In genomic region chr2:3633982-3634630, GRCh38 we compare ENCODE assay signal across 37 cellular contexts. TPM values are rescaled to one million over a fixed set of nuclear protein-coding genes. Genes with fewer than 3 reads are reported as not detected.
DNase-seq lines count a peak whose midpoint lies in the region; ATAC-seq and TF ChIP-seq lines count a peak whose summit lies in the region.
"Had no signal": no experiment of that assay in that cellular context is flagged by ENCODE, and none has a peak within 500 bp of the region (broad histone marks: within the 10 kb centered on the region; RNA-seq: fewer than 3 reads in every experiment).

No MANE protein-coding gene starts in this region.

- H3K27ac ChIP-seq in sigmoid colon, result peak overlapping the region in 1 of 4 donors; percentile 40
- H3K27ac ChIP-seq: C4-2B, cardiac muscle cell, suprapubic skin, uterus had no signal

- peaks cover 25% of the 10 kb centered on the region for H3K27me3 Mint-ChIP-seq in stimulated activated naive CD8-positive, alpha-beta T cell treated with anti-CD3 and anti-CD28 coated beads, Interleukin-15, amount 100 ng/mL, for 72 hours
- H3K27me3 Mint-ChIP-seq in glutamatergic neuron (ENCODE audit: unreplicated experiment), result peaks cover 11% of the 10 kb centered on the region
- H3K27me3 Mint-ChIP-seq: activated naive CD8-positive, alpha-beta T cell treated with anti-CD3 and anti-CD28 coated beads, Interleukin-2, amount 50 U/mL, for 24 hours had no signal

- intact Hi-C loops in sigmoid colon (cut with DNase I), result no loop called here

- no peaks in the 10 kb centered on the region for H3K9me3 Mint-ChIP-seq in stimulated activated naive CD8-positive, alpha-beta T cell treated with anti-CD3 and anti-CD28 coated beads, Interleukin-15, amount 100 ng/mL, for 72 hours
- H3K9me3 Mint-ChIP-seq in glutamatergic neuron (ENCODE audit: unreplicated experiment), result no peaks in the 10 kb centered on the region
- H3K9me3 Mint-ChIP-seq: activated naive CD8-positive, alpha-beta T cell treated with anti-CD3 and anti-CD28 coated beads, Interleukin-2, amount 50 U/mL, for 24 hours; activated T-cell treated with anti-CD3 and anti-CD28 coated beads, Interleukin-2, amount 50 U/mL, for 24 hours; effector memory CD8-positive, alpha-beta T cell; mesothelial cell of epicardium; T-helper 1 cell treated with Interleukin-12 subunit alpha and Interleukin-12 subunit beta and Interleukin-4 antibody, amounts not matched to agents 30 μg/mL and 1 μg/mL, for 36 hours had no signal

- no peak for TF ChIP-seq POLR2A in sigmoid colon (IDR thresholded peaks at IDR 0.05)

- no peaks in the 10 kb centered on the region for H3K27me3 ChIP-seq in sigmoid colon
- H3K27me3 ChIP-seq: cardiac muscle cell, uterus had no signal

- H3K4me3 ChIP-seq in sigmoid colon, result no peak overlapping the region
- H3K4me3 ChIP-seq: cardiac muscle cell, K562, suprapubic skin, uterus had no signal

- peak; percentile 6 for DNase-seq in activated CD4-positive, CD25-positive, alpha-beta regulatory T cell treated with anti-CD3 and anti-CD28 coated beads, Interleukin-2, amount 50 U/mL, for 72 hours
- DNase-seq in NCI-H1694 treated with DMSO at 0.1 percent for 48 hours (lab: John Stamatoyannopoulos, UW) (peak; percentile 57), left lobe of liver (ENCODE audit: low spot score) (peak; percentile 31), sigmoid colon (peak; percentile 13), glutamatergic neuron (no peak), NCI-H187 treated with DMSO at 0.1 percent for 48 hours (lab: John Stamatoyannopoulos, UW) (no peak)
- no peak for DNase-seq in stimulated activated naive CD8-positive, alpha-beta T cell treated with anti-CD3 and anti-CD28 coated beads, Interleukin-15, amount 100 ng/mL, for 72 hours
- DNase-seq: activated CD4-positive, alpha-beta T cell treated with anti-CD3 and anti-CD28 coated beads for 1 hour; activated CD8-positive, alpha-beta T cell treated with anti-CD3 and anti-CD28 coated beads, Interleukin-2, amount 10 ng/mL, durations not matched to agents 7 days and 5 days; activated naive CD8-positive, alpha-beta T cell treated with anti-CD3 and anti-CD28 coated beads, Interleukin-2, amount 50 U/mL, for 24 hours; activated T-cell treated with anti-CD3 and anti-CD28 coated beads, Interleukin-2, amount 50 U/mL, for 24 hours; cortex of kidney; effector memory CD8-positive, alpha-beta T cell; erythroblast; GOT3; naive B cell; NCI-H1048; NCI-H1930; NCI-H510A treated with DMSO at 0.1 percent for 48 hours; nucleus accumbens; OCI-M1; small intestine; stimulated activated naive CD4-positive, alpha-beta T cell had no signal

- H3K36me3 ChIP-seq in sigmoid colon, result no peaks in the 10 kb centered on the region
- H3K36me3 ChIP-seq: cardiac muscle cell, suprapubic skin, uterus had no signal

- WGBS in sigmoid colon, 2 donors, result 86 to 89% methylated on average over 11 of the region's 11 CpGs

- no peak for TF ChIP-seq EP300 in sigmoid colon (IDR thresholded peaks at IDR 0.05)

- peaks cover 0 to 42% (median 3%) of the 10 kb centered on the region in 4 donors for H3K4me1 ChIP-seq in sigmoid colon
- H3K4me1 ChIP-seq: Caco-2, uterus had no signal

- H3K36me3 Mint-ChIP-seq in glutamatergic neuron (ENCODE audit: unreplicated experiment), result no peaks in the 10 kb centered on the region
- H3K36me3 Mint-ChIP-seq: mesothelial cell of epicardium, naive B cell had no signal

- H3K27ac Mint-ChIP-seq in stimulated activated naive CD8-positive, alpha-beta T cell treated with anti-CD3 and anti-CD28 coated beads, Interleukin-15, amount 100 ng/mL, for 72 hours, result no peak overlapping the region
- no peak overlapping the region for H3K27ac Mint-ChIP-seq in glutamatergic neuron (ENCODE audit: unreplicated experiment)
- H3K27ac Mint-ChIP-seq: activated CD8-positive, alpha-beta T cell treated with anti-CD3 and anti-CD28 coated beads, Interleukin-2, amount 10 ng/mL, durations not matched to agents 7 days and 5 days; activated naive CD8-positive, alpha-beta T cell treated with anti-CD3 and anti-CD28 coated beads, Interleukin-2, amount 50 U/mL, for 24 hours; activated T-cell treated with anti-CD3 and anti-CD28 coated beads, Interleukin-2, amount 50 U/mL, for 24 hours; mesothelial cell of epicardium; naive B cell; T-helper 1 cell treated with Interleukin-12 subunit alpha and Interleukin-12 subunit beta and Interleukin-4 antibody, amounts not matched to agents 30 μg/mL and 1 μg/mL, for 36 hours had no signal

- H3K4me1 Mint-ChIP-seq in stimulated activated naive CD8-positive, alpha-beta T cell treated with anti-CD3 and anti-CD28 coated beads, Interleukin-15, amount 100 ng/mL, for 72 hours, result peaks cover 9% of the 10 kb centered on the region
- H3K4me1 Mint-ChIP-seq in glutamatergic neuron (ENCODE audit: low read depth, unreplicated experiment), result no peaks in the 10 kb centered on the region

- no peak for ATAC-seq in activated CD4-positive, CD25-positive, alpha-beta regulatory T cell treated with anti-CD3 and anti-CD28 coated beads, Interleukin-2, amount 50 U/mL, for 24 hours
- ATAC-seq in left lobe of liver, result no peak
- no peak for ATAC-seq in stimulated activated naive CD8-positive, alpha-beta T cell treated with anti-CD3 and anti-CD28 coated beads, Interleukin-15, amount 100 ng/mL, for 72 hours
- ATAC-seq: activated CD8-positive, alpha-beta T cell treated with anti-CD3 and anti-CD28 coated beads, Interleukin-2, amount 10 ng/mL, durations not matched to agents 7 days and 5 days; activated naive CD8-positive, alpha-beta T cell treated with anti-CD3 and anti-CD28 coated beads, Interleukin-2, amount 50 U/mL, for 24 hours; effector memory CD8-positive, alpha-beta T cell; K562; Right ventricle myocardium inferior had no signal

- no peak overlapping the region for H3K4me3 Mint-ChIP-seq in stimulated activated naive CD8-positive, alpha-beta T cell treated with anti-CD3 and anti-CD28 coated beads, Interleukin-15, amount 100 ng/mL, for 72 hours
- no peak overlapping the region for H3K4me3 Mint-ChIP-seq in glutamatergic neuron (ENCODE audit: unreplicated experiment)
- H3K4me3 Mint-ChIP-seq: activated CD8-positive, alpha-beta T cell treated with anti-CD3 and anti-CD28 coated beads, Interleukin-2, amount 10 ng/mL, durations not matched to agents 7 days and 5 days; activated naive CD8-positive, alpha-beta T cell treated with anti-CD3 and anti-CD28 coated beads, Interleukin-2, amount 50 U/mL, for 24 hours; activated T-cell treated with anti-CD3 and anti-CD28 coated beads, Interleukin-2, amount 50 U/mL, for 24 hours; effector memory CD8-positive, alpha-beta T cell; mesothelial cell of epicardium; T-helper 1 cell treated with Interleukin-12 subunit alpha and Interleukin-12 subunit beta and Interleukin-4 antibody, amounts not matched to agents 30 μg/mL and 1 μg/mL, for 36 hours had no signal

- no peaks in the 10 kb centered on the region for H3K9me3 ChIP-seq in sigmoid colon
- H3K9me3 ChIP-seq: Caco-2, suprapubic skin, uterus had no signal

- TF ChIP-seq CTCF in sigmoid colon (IDR thresholded peaks at IDR 0.05) (no peak), glutamatergic neuron (IDR thresholded peaks at IDR 0.05; ENCODE audit: partially characterized antibody, unreplicated experiment) (no peak)

RNA-seq across cellular contexts. Expression of gene ALLC, which starts 23.9 kb away (rescaled TPM):
- total RNA-seq in left lobe of liver, result 0.20 TPM
- total RNA-seq in sigmoid colon, result not detected
- not detected for polyA plus RNA-seq in sigmoid colon
- total RNA-seq in glutamatergic neuron (ENCODE audit: unreplicated experiment), result not detected
- total RNA-seq: A172; activated CD8-positive, alpha-beta T cell treated with anti-CD3 and anti-CD28 coated beads, Interleukin-2, amount 10 ng/mL, durations not matched to agents 7 days and 5 days; astrocyte; Caco-2; cardiac muscle cell; glomerular endothelial cell; K562; mesothelial cell of epicardium; renal cortical epithelial cell; Right ventricle myocardium inferior; suprapubic skin; uterus had no signal
- polyA plus RNA-seq: cardiac muscle cell, K562 had no signal

RNA-seq across cellular contexts. Expression of gene COLEC11, which starts 39.2 kb away (rescaled TPM):
- total RNA-seq in left lobe of liver (40.1 TPM), sigmoid colon (1 to 10 TPM; 2.3 to 8.2 (median 3.1) TPM), glutamatergic neuron (ENCODE audit: unreplicated experiment) (not detected)
- polyA plus RNA-seq in sigmoid colon, result 1 to 10 TPM in 2 of 3 donors, under 1 TPM in 1; 0.92 to 3.0 (median 1.3) TPM
- total RNA-seq: activated CD8-positive, alpha-beta T cell treated with anti-CD3 and anti-CD28 coated beads, Interleukin-2, amount 10 ng/mL, durations not matched to agents 7 days and 5 days; astrocyte; Caco-2; renal cortical epithelial cell had no signal

RNA-seq across cellular contexts. Expression of gene RPS7, which starts 59.0 kb away (rescaled TPM):
- 388 TPM for total RNA-seq in left lobe of liver
- total RNA-seq in sigmoid colon, result 1,000 to 10,000 TPM; 4,404 to 6,289 (median 5,620) TPM
- 1,000 to 10,000 TPM; 1,874 to 3,184 (median 2,304) TPM for polyA plus RNA-seq in sigmoid colon
- total RNA-seq in glutamatergic neuron (ENCODE audit: unreplicated experiment), result 729 TPM

Comparison
In these comparisons a context has a peak if more than half of its experiments do, and no peak if none do; other contexts are left out.
1. DNase-seq: peak in activated CD4-positive, CD25-positive, alpha-beta regulatory T cell treated with anti-CD3 and anti-CD28 coated beads, Interleukin-2, amount 50 U/mL, for 72 hours (single experiment), NCI-H1694 treated with DMSO at 0.1 percent for 48 hours (single experiment), left lobe of liver (single experiment) and sigmoid colon (single experiment); none in stimulated activated naive CD8-positive, alpha-beta T cell treated with anti-CD3 and anti-CD28 coated beads, Interleukin-15, amount 100 ng/mL, for 72 hours (0 of 2), glutamatergic neuron (single experiment) and NCI-H187 treated with DMSO at 0.1 percent for 48 hours (single experiment).